12 cellular contexts compared by ENCODE assay signal in the genomic region with DNA sequence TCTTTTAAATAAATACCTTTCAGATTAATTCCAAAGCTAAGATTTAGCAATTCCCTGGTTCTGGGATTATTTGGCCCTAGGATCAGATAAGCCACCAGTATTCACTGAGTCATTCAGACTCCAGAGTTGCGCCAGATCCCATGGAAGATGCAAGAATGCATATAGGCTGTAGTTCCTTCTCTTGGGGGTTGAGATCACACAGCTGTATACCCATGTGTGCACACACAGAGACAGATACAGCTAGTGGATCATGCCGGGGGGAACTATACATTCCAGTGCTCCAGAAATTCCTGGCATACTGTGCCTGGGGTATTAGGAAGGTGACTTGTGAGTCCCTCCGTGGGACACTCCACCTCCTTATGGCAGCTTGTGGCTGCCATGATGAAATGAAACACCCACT.
DNase-seq lines count a peak whose midpoint lies in the region; TF ChIP-seq lines count a peak whose summit lies in the region.
"Had no signal": no experiment of that assay in that cellular context is flagged by ENCODE, and none has a peak within 500 bp of the region (broad histone marks: within the 10 kb centered on the region; RNA-seq: fewer than 3 reads in every experiment).

No MANE protein-coding gene starts in this region.

- no peak for TF ChIP-seq POLR2A in esophagus squamous epithelium (IDR thresholded peaks at IDR 0.05)

- 84 to 100% methylated on average over 3 of the region's 3 CpGs for WGBS in esophagus squamous epithelium, 2 donors

- no peaks in the 10 kb centered on the region for H3K27me3 ChIP-seq in CD8-positive, alpha-beta memory T cell (ENCODE audit: insufficient read depth, low read length, poor library complexity, severe bottlenecking)
- no peaks in the 10 kb centered on the region for H3K27me3 ChIP-seq in esophagus squamous epithelium

- TF ChIP-seq CTCF in esophagus squamous epithelium (IDR thresholded peaks at IDR 0.05): no peak

- intact Hi-C loops in esophagus squamous epithelium (cut with DNase I): no loop called here
- intact Hi-C loops in activated CD4-positive, alpha-beta T cell treated with anti-CD3 and anti-CD28 coated beads, Interleukin-2, amount 10 ng/mL, durations not matched to agents 24 days and 14 days (cut with micrococcal nuclease): no loop called here

- H3K9me3 ChIP-seq in CD8-positive, alpha-beta memory T cell (ENCODE audit: low read length): no peaks in the 10 kb centered on the region
- no peaks in the 10 kb centered on the region for H3K9me3 ChIP-seq in esophagus squamous epithelium
- H3K9me3 ChIP-seq: SK-N-SH had no signal

- no peak overlapping the region for H3K27ac ChIP-seq in CD8-positive, alpha-beta memory T cell (ENCODE audit: low read depth, low read length)
- H3K27ac ChIP-seq in esophagus squamous epithelium: peak overlapping the region in 3 of 4 donors; percentile 47 to 99 (median 75)

- H3K9me3 Mint-ChIP-seq in CD8-positive, alpha-beta memory T cell: no peaks in the 10 kb centered on the region
- no peaks in the 10 kb centered on the region for H3K9me3 Mint-ChIP-seq in activated CD4-positive, alpha-beta T cell treated with anti-CD3 and anti-CD28 coated beads, Interleukin-2, amount 10 ng/mL, durations not matched to agents 24 days and 14 days

- CTCF ChIA-PET in CD8-positive, alpha-beta memory T cell (lab: Charles Lee): no interaction called here

- H3K36me3 ChIP-seq in CD8-positive, alpha-beta memory T cell (ENCODE audit: insufficient read depth, low read length): no peaks in the 10 kb centered on the region
- H3K36me3 ChIP-seq in esophagus squamous epithelium: peaks cover 0 to 7% (median 0%) of the 10 kb centered on the region in 3 donors

- H3K36me3 Mint-ChIP-seq in CD8-positive, alpha-beta memory T cell: no peaks in the 10 kb centered on the region
- H3K36me3 Mint-ChIP-seq in activated CD4-positive, alpha-beta T cell treated with anti-CD3 and anti-CD28 coated beads, Interleukin-2, amount 10 ng/mL, durations not matched to agents 24 days and 14 days (ENCODE audit: low read depth): no peaks in the 10 kb centered on the region
- H3K36me3 Mint-ChIP-seq: activated CD8-positive, alpha-beta memory T cell treated with anti-CD3 and anti-CD28 coated beads, Interleukin-2, amount 10 ng/mL, durations not matched to agents 7 days and 5 days had no signal

- H3K4me3 Mint-ChIP-seq in CD8-positive, alpha-beta memory T cell: peak overlapping the region in 2 of 7 donors; percentile 15 to 85
- H3K4me3 Mint-ChIP-seq in activated CD4-positive, alpha-beta T cell treated with anti-CD3 and anti-CD28 coated beads, Interleukin-2, amount 10 ng/mL, durations not matched to agents 24 days and 14 days: no peak overlapping the region
- H3K4me3 Mint-ChIP-seq: activated CD8-positive, alpha-beta memory T cell treated with anti-CD3 and anti-CD28 coated beads, Interleukin-2, amount 10 ng/mL, durations not matched to agents 7 days and 5 days had no signal

- peak overlapping the region in 5 of 8 donors; percentile 9 to 94 (median 57) for H3K27ac Mint-ChIP-seq in CD8-positive, alpha-beta memory T cell
- H3K27ac Mint-ChIP-seq in activated CD4-positive, alpha-beta T cell treated with anti-CD3 and anti-CD28 coated beads, Interleukin-2, amount 10 ng/mL, durations not matched to agents 24 days and 14 days: no peak overlapping the region
- H3K27ac Mint-ChIP-seq: activated CD8-positive, alpha-beta memory T cell treated with anti-CD3 and anti-CD28 coated beads, Interleukin-2, amount 10 ng/mL, durations not matched to agents 7 days and 5 days had no signal

- H3K4me3 ChIP-seq in CD8-positive, alpha-beta memory T cell (ENCODE audit: low read length): no peak overlapping the region
- no peak overlapping the region for H3K4me3 ChIP-seq in esophagus squamous epithelium

- POLR2A ChIA-PET in CD8-positive, alpha-beta memory T cell (lab: Charles Lee): no interaction called here

- peaks cover 38% of the 10 kb centered on the region for H3K4me1 ChIP-seq in CD8-positive, alpha-beta memory T cell (ENCODE audit: insufficient read depth, low read length)
- peaks cover 17 to 100% (median 75%) of the 10 kb centered on the region in 3 donors for H3K4me1 ChIP-seq in esophagus squamous epithelium

- H3K4me1 Mint-ChIP-seq in CD8-positive, alpha-beta memory T cell: peaks cover 49 to 75% (median 64%) of the 10 kb centered on the region in 3 donors
- H3K4me1 Mint-ChIP-seq in activated CD4-positive, alpha-beta T cell treated with anti-CD3 and anti-CD28 coated beads, Interleukin-2, amount 10 ng/mL, durations not matched to agents 24 days and 14 days: peaks cover 18% of the 10 kb centered on the region

- H3K27me3 Mint-ChIP-seq in CD8-positive, alpha-beta memory T cell: peaks cover 0 to 3% of the 10 kb centered on the region in 2 donors
- H3K27me3 Mint-ChIP-seq in activated CD4-positive, alpha-beta T cell treated with anti-CD3 and anti-CD28 coated beads, Interleukin-2, amount 10 ng/mL, durations not matched to agents 24 days and 14 days: peaks cover 6% of the 10 kb centered on the region

- no peak for DNase-seq in CD8-positive, alpha-beta memory T cell
- peak; percentile 88 for DNase-seq in RPMI7951 (ENCODE audit: low read depth)
- no peak for DNase-seq in esophagus squamous epithelium (lab: John Stamatoyannopoulos, UW)
- peak; percentile 39 for DNase-seq in renal cortical epithelial cell (ENCODE audit: low read depth)
- DNase-seq in SW480 (ENCODE audit: low spot score): no peak
- DNase-seq in activated CD4-positive, alpha-beta T cell treated with anti-CD3 and anti-CD28 coated beads, Interleukin-2, amount 10 ng/mL, durations not matched to agents 24 days and 14 days: no peak
- DNase-seq in DMS153 treated with DMSO at 0.1 percent for 48 hours (lab: John Stamatoyannopoulos, UW; ENCODE audit: unreplicated experiment): no peak
- no peak for DNase-seq in NCI-H446 treated with DMSO at 0.1 percent for 48 hours (lab: John Stamatoyannopoulos, UW)
- DNase-seq: activated CD8-positive, alpha-beta memory T cell treated with anti-CD3 and anti-CD28 coated beads, Interleukin-2, amount 10 ng/mL, durations not matched to agents 7 days and 5 days; head of caudate nucleus; NCI-H510A; SK-N-SH had no signal

Comparison
In these comparisons a context has a peak if more than half of its experiments do, and no peak if none do; other contexts are left out.
1. DNase-seq: peak in RPMI7951 (single experiment) and renal cortical epithelial cell (single experiment); none in CD8-positive, alpha-beta memory T cell (0 of 5), esophagus squamous epithelium (single experiment), SW480 (single experiment), activated CD4-positive, alpha-beta T cell treated with anti-CD3 and anti-CD28 coated beads, Interleukin-2, amount 10 ng/mL, durations not matched to agents 24 days and 14 days (single experiment), DMS153 treated with DMSO at 0.1 percent for 48 hours (single experiment) and NCI-H446 treated with DMSO at 0.1 percent for 48 hours (single experiment).